7 cellular contexts compared by ENCODE assay signal in genomic region chr11:67168911-67169310, GRCh38. TPM values are rescaled to one million over a fixed set of nuclear protein-coding genes. Genes with fewer than 3 reads are reported as not detected.
DNase-seq lines count a peak whose midpoint lies in the region; ATAC-seq, FAIRE-seq and TF ChIP-seq lines count a peak whose summit lies in the region.
"Not testable (repeated sequence)": the region's sequence is repeated elsewhere in the genome, so short reads cannot be mapped to it uniquely, and the experiment has no call there.

No MANE protein-coding gene starts in this region.

- not testable (repeated sequence) for H3K27me3 ChIP-seq in GM23248 (replicated peaks; ENCODE audit: insufficient read depth); mammary epithelial cell (ENCODE audit: insufficient read depth, low read length); esophagus muscularis mucosa; HepG2 (ENCODE audit: control insufficient read depth in 1 of 2, insufficient read depth in 2 of 2, low read length in 2 of 2); gastrocnemius medialis

- not testable (repeated sequence) for FAIRE-seq in HepG2 (lab: Jason Lieb, UNC)

- not testable (repeated sequence) for TF ChIP-seq EP300 in esophagus muscularis mucosa (IDR thresholded peaks at IDR 0.05); HepG2 (IDR thresholded peaks at IDR 0.05; ENCODE audit: low read depth in 2 of 2, low read length in 2 of 2); HepG2 (CRISPR knock-in tag; IDR thresholded peaks at IDR 0.05; ENCODE audit: borderline replicate concordance)

- 84 to 89% methylated on average over 8 to 9 of the region's 9 CpGs for WGBS in GM23248 (ENCODE audit: low coverage in 1 of 2, low lambda C conversion rate in 2 of 2, missing lambda C conversion rate in 2 of 2), 2 experiments
- 79% methylated on average over 8 of the region's 9 CpGs for WGBS in mammary epithelial cell (ENCODE audit: low coverage, missing lambda C conversion rate)
- 79% methylated on average over 9 of the region's 9 CpGs for WGBS in esophagus muscularis mucosa
- 94% methylated on average over 9 of the region's 9 CpGs for WGBS in HepG2 (ENCODE audit: low lambda C conversion rate)

- not testable (repeated sequence) for H3K9me2 ChIP-seq in GM23248 (ENCODE audit: insufficient read depth)

- H3K27me3 Mint-ChIP-seq in nephron (ENCODE audit: low read depth): not testable (repeated sequence)

- H3K4me3 Mint-ChIP-seq in nephron: not testable (repeated sequence)

- H3K9me3 ChIP-seq in GM23248 (ENCODE audit: low read depth); SK-N-MC (ENCODE audit: low read depth, low read length); mammary epithelial cell (replicated peaks; ENCODE audit: insufficient read depth, low read length); esophagus muscularis mucosa; HepG2 (ENCODE audit: low read length); gastrocnemius medialis: not testable (repeated sequence)

- peaks cover 26% of the 10 kb centered on the region for H3K4me1 Mint-ChIP-seq in nephron

- H3K9ac ChIP-seq in GM23248: peak overlapping the region; percentile 35; the same call in 1 of the 2 replicates
- not testable (repeated sequence) for H3K9ac ChIP-seq in SK-N-MC (ENCODE audit: insufficient read length); mammary epithelial cell (ENCODE audit: insufficient read depth, low read length); HepG2 (ENCODE audit: insufficient read depth, low read depth, low read length)

- not testable (repeated sequence) for TF ChIP-seq POLR2A in esophagus muscularis mucosa (IDR thresholded peaks at IDR 0.05; ENCODE audit: low read depth); HepG2 (IDR thresholded peaks at IDR 0.05; ENCODE audit: insufficient read depth in 1 of 2, low read depth in 2 of 2, low read length in 2 of 2); gastrocnemius medialis (IDR thresholded peaks at IDR 0.05)

- peaks cover 11% of the 10 kb centered on the region for H3F3A ChIP-seq in GM23248 (ENCODE audit: insufficient read depth)

- not testable (repeated sequence) for H3K9me3 Mint-ChIP-seq in nephron

- H3K4me3 ChIP-seq in GM23248: 0 out of 2 replicates have a peak overlapping the region, but pooled peaks have one; percentile 35
- not testable (repeated sequence) for H3K4me3 ChIP-seq in SK-N-MC; mammary epithelial cell (replicated peaks in 1 of 3; ENCODE audit: insufficient read depth in 1 of 3, low read depth in 2 of 3, low read length in 3 of 3); HepG2 (replicated peaks in 1 of 3; ENCODE audit: insufficient read depth in 1 of 3, low read depth in 2 of 3, low read length in 3 of 3)
- H3K4me3 ChIP-seq in esophagus muscularis mucosa: peak overlapping the region in 1 of 4 donors; percentile 2
- peak overlapping the region in 1 of 4 donors; percentile 12 for H3K4me3 ChIP-seq in gastrocnemius medialis

- not testable (repeated sequence) for TF ChIP-seq CTCF in mammary epithelial cell (conservative IDR thresholded peaks at IDR 0.05 in 1 of 2, IDR thresholded peaks at IDR 0.05 in 1 of 2; ENCODE audit: extremely low read depth in 1 of 2, insufficient read depth in 1 of 2, low read depth in 1 of 2, low read length in 2 of 2); esophagus muscularis mucosa (IDR thresholded peaks at IDR 0.05); HepG2 (CRISPR knock-in tag; IDR thresholded peaks at IDR 0.05); nephron (IDR thresholded peaks at IDR 0.05; ENCODE audit: unreplicated experiment in 3 of 3); gastrocnemius medialis (IDR thresholded peaks at IDR 0.05 in 4 of 5, conservative IDR thresholded peaks at IDR 0.05 in 1 of 5)

- BruUV-seq in mammary epithelial cell (replicated peaks; lab: Mats Ljungman, UMichigan); HepG2 (replicated peaks; lab: Mats Ljungman, UMichigan): not testable (repeated sequence)

- H4K20me1 ChIP-seq in GM23248 (ENCODE audit: insufficient read depth); mammary epithelial cell (ENCODE audit: insufficient read depth, low read length); HepG2 (ENCODE audit: insufficient read depth, low read length): not testable (repeated sequence)

- dilution Hi-C loops in mammary epithelial cell (cut with HindIII; ENCODE audit: low sequenced_read_pairs): not testable (repeated sequence)

- not testable (repeated sequence) for H2AFZ ChIP-seq in GM23248; mammary epithelial cell (ENCODE audit: low read depth, low read length); HepG2 (ENCODE audit: low read length)

- H3K4me1 ChIP-seq in GM23248 (ENCODE audit: insufficient read depth) (peaks cover 25% of the 10 kb centered on the region), mammary epithelial cell (ENCODE audit: insufficient read depth, low read length) (peaks cover 16% of the 10 kb centered on the region), esophagus muscularis mucosa (peaks cover 6 to 68% (median 46%) of the 10 kb centered on the region in 4 donors), HepG2 (ENCODE audit: insufficient read depth, low read length) (peaks cover 21% of the 10 kb centered on the region), gastrocnemius medialis (peaks cover 30 to 34% of the 10 kb centered on the region in 2 donors)

- TF ChIP-seq RAD21 in HepG2 (CRISPR knock-in tag; IDR thresholded peaks at IDR 0.05): not testable (repeated sequence)

- POLR2A ChIA-PET in HepG2 (lab: Yijun Ruan, JAX): interaction anchor here (0.6 kb wide), 1 partner anchor 13 kb away, joined by 3 read pairs; no protein-coding TSS in a partner anchor

- H3K36me3 Mint-ChIP-seq in nephron (ENCODE audit: low read depth): peaks cover 31% of the 10 kb centered on the region

- H3K36me3 ChIP-seq in GM23248 (ENCODE audit: low read depth); mammary epithelial cell (ENCODE audit: insufficient read depth, low read length); esophagus muscularis mucosa; HepG2 (replicated peaks in 1 of 2; ENCODE audit: control insufficient read depth in 1 of 2, insufficient read depth in 2 of 2, low read length in 2 of 2); gastrocnemius medialis: not testable (repeated sequence)
- peaks cover 10% of the 10 kb centered on the region for H3K36me3 ChIP-seq in SK-N-MC (ENCODE audit: insufficient read depth, low read length)

- H3K4me2 ChIP-seq in GM23248 (ENCODE audit: unreplicated experiment): peak overlapping the region; percentile 40
- H3K4me2 ChIP-seq in mammary epithelial cell (ENCODE audit: insufficient read depth, low read depth, low read length); HepG2 (ENCODE audit: low read depth, low read length): not testable (repeated sequence)

- in situ Hi-C loops in GM23248 (cut with MboI); mammary epithelial cell (cut with MboI; ENCODE audit: low sequenced_read_pairs in 2 of 2); HepG2 (cut with HindIII; ENCODE audit: extremely low pct_ligation_motif_present, low pct_unique_long_range_greater_than_20kb): not testable (repeated sequence)
- in situ Hi-C loops in gastrocnemius medialis (cut with MboI; ENCODE audit: low sequenced_read_pairs in 4 of 4): loop anchor here in 2 of 4 donors (5.0 to 10.0 kb wide), 2 partner anchors 84 to 97 kb away; no protein-coding TSS in a partner anchor

- H3K79me2 ChIP-seq in GM23248 (ENCODE audit: insufficient read depth): peaks cover 96% of the 10 kb centered on the region
- H3K79me2 ChIP-seq in mammary epithelial cell (ENCODE audit: insufficient read depth, low read length): peaks cover 96% of the 10 kb centered on the region
- H3K79me2 ChIP-seq in HepG2 (ENCODE audit: insufficient read depth, low read length): peaks cover 65% of the 10 kb centered on the region

- CTCF ChIA-PET in mammary epithelial cell (lab: Charles Lee; ENCODE audit: low non-redundant PET): interaction anchor here (0.7 kb wide), 1 partner anchor 337 kb away, joined by 12 read pairs; the partner anchor contains the start of gene PITPNM1
- CTCF ChIA-PET in HepG2 (lab: Yijun Ruan, JAX; ENCODE audit: low intra/inter-chr PET ratio, low total read pairs): interaction anchor here (1.2 to 2.2 kb wide), 2 partner anchors 74 to 87 kb away, joined by 3 to 17 read pairs; no protein-coding TSS in a partner anchor

- H3K27ac ChIP-seq in GM23248: peak overlapping the region; percentile 69
- H3K27ac ChIP-seq in SK-N-MC: peak overlapping the region; percentile 55; the same call in 1 of the 2 replicates
- H3K27ac ChIP-seq in mammary epithelial cell (ENCODE audit: insufficient read depth, low read depth, low read length): peak overlapping the region; percentile 48
- H3K27ac ChIP-seq in esophagus muscularis mucosa (replicated peaks in 1 of 4): peak overlapping the region; percentile 2 to 49 (median 14)
- H3K27ac ChIP-seq in HepG2 (ENCODE audit: extremely low read length, insufficient read depth, low read length): not testable (repeated sequence)
- H3K27ac ChIP-seq in gastrocnemius medialis: peak overlapping the region; percentile 69 to 76 (median 72)

- DNase-seq in GM23248; SK-N-MC (ENCODE audit: low read depth, low spot score); mammary epithelial cell; esophagus muscularis mucosa (ENCODE audit: extremely low spot score); HepG2 (ENCODE audit: low spot score): not testable (repeated sequence)
- peak in 1 of 2 donors; percentile 57 for DNase-seq in gastrocnemius medialis

- H3K27ac Mint-ChIP-seq in nephron: peak overlapping the region; percentile 36 to 83 (median 80)

- not testable (repeated sequence) for ATAC-seq in HepG2
- ATAC-seq in gastrocnemius medialis: peak in 1 of 2 donors; percentile 35

- intact Hi-C loops in mammary epithelial cell (cut with micrococcal nuclease) (loop anchor here (1.0 to 5.0 kb wide), 4 partner anchors 52 to 115 kb away; partner anchors contain the start of gene KDM2A), esophagus muscularis mucosa (cut with DNase I) (loop anchor here (5.0 kb wide), 1 partner anchor 87 kb away; no protein-coding TSS in a partner anchor), HepG2 (cut with micrococcal nuclease; ENCODE audit: unreplicated experiment) (loop anchor here (2.0 kb wide), 1 partner anchor 74 kb away; no protein-coding TSS in a partner anchor), gastrocnemius medialis (cut with DNase I; ENCODE audit: low total_unique reads) (loop anchor here (1.0 to 5.0 kb wide), 3 partner anchors 50 to 117 kb away; partner anchors contain the start of gene KDM2A)

RNA-seq across cellular contexts. Expression of gene KDM2A, which starts 49.8 kb away (rescaled TPM):
- total RNA-seq in GM23248 (2014; rRNA removed; shearing (Covaris generic)): 23.4 and 34.4 TPM in 2 replicates
- 10.9 and 12.1 TPM in 2 replicates for polyA plus RNA-seq in GM23248 (2016; fragmentation: Nextera tagmentation; extraction: Ambion mirVana)
- total RNA-seq in mammary epithelial cell: 10 to 100 TPM; 41.8 to 59.7 TPM
- polyA plus RNA-seq in mammary epithelial cell: 47.1 TPM
- polyA minus RNA-seq in mammary epithelial cell: 106 TPM
- total RNA-seq in esophagus muscularis mucosa: 10 to 100 TPM; 44.9 to 69.5 (median 51.4) TPM
- 21.0 and 31.4 TPM in 2 replicates for total RNA-seq in HepG2 (2016; rRNA removed; fragmentation: Illumina TruSeq; extraction: Trizol)
- total RNA-seq in HepG2 (2016; cell fraction: cytosol; rRNA removed; fragmentation: Illumina TruSeq; extraction: Trizol; ENCODE audit: low read depth): 7.4 and 8.4 TPM in 2 replicates
- total RNA-seq in HepG2 (2016; cell fraction: insoluble cytoplasmic fraction; rRNA removed; fragmentation: Illumina TruSeq; extraction: Trizol): 17.7 and 29.6 TPM in 2 replicates
- total RNA-seq in HepG2 (2016; cell fraction: membrane; rRNA removed; fragmentation: Illumina TruSeq; extraction: Trizol): 9.0 and 10.2 TPM in 2 replicates
- 45.9 and 47.8 TPM in 2 replicates for total RNA-seq in HepG2 (2016; cell fraction: nucleus; rRNA removed; fragmentation: Illumina TruSeq; extraction: Trizol)
- 31.3 and 37.3 TPM in 2 replicates for polyA plus RNA-seq in HepG2 (2011; rRNA removed)
- 18.3 and 18.5 TPM in 2 replicates for polyA plus RNA-seq in HepG2 (2011; cell fraction: cytosol; rRNA removed)
- polyA plus RNA-seq in HepG2 (2011; cell fraction: nucleus; rRNA removed): 81.7 and 92.6 TPM in 2 replicates
- polyA plus RNA-seq in HepG2 (2012): 21.6 and 22.9 TPM in 2 replicates
- polyA plus RNA-seq in HepG2 (2016; cell fraction: cytosol; fragmentation: Illumina TruSeq; extraction: Trizol; ENCODE audit: low read depth): 1.5 and 1.9 TPM in 2 replicates
- 14.9 and 18.8 TPM in 2 replicates for polyA plus RNA-seq in HepG2 (2016; cell fraction: insoluble cytoplasmic fraction; fragmentation: Illumina TruSeq; extraction: Trizol; ENCODE audit: low read depth)
- 4.6 and 4.7 TPM in 2 replicates for polyA plus RNA-seq in HepG2 (2016; cell fraction: membrane; fragmentation: Illumina TruSeq; extraction: Trizol; ENCODE audit: low read depth)
- polyA plus RNA-seq in HepG2 (2016; cell fraction: nucleus; fragmentation: Illumina TruSeq; extraction: Trizol; ENCODE audit: insufficient read depth, low read depth): 60.3 and 65.7 TPM in 2 replicates
- polyA minus RNA-seq in HepG2 (2011; rRNA and poly(A)+ RNA removed; ENCODE audit: low replicate concordance): 64.9 and 123 TPM in 2 replicates
- 23.3 and 29.3 TPM in 2 replicates for polyA minus RNA-seq in HepG2 (2011; cell fraction: cytosol; rRNA and poly(A)+ RNA removed)
- 81.8 and 91.5 TPM in 2 replicates for polyA minus RNA-seq in HepG2 (2011; cell fraction: nucleus; rRNA and poly(A)+ RNA removed)
- total RNA-seq in gastrocnemius medialis: 10 to 100 TPM; 34.8 to 55.0 (median 44.9) TPM
